24 cellular contexts compared by ENCODE assay signal in the genomic region with DNA sequence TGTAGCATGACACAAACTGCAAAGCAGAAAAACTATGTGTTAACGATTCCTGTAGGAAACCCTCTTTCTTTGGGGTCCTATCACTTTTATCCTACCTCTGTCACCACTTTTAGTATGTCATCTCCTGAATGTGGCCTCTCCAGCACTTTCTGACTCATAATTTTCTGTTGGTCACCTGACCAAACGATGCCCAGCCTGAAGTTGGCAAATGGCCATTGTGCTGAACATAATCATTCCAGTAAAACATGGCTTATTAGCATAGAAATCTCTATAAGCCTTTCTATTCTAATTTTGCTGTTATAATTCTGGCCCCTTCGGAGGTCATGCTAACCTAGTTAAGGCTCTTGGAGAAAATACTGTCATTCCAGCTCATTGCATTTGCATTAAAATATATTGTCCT.
"Had no signal": no experiment of that assay in that cellular context is flagged by ENCODE, and none has a peak within 500 bp of the region (broad histone marks: within the 10 kb centered on the region; RNA-seq: fewer than 3 reads in every experiment).

No MANE protein-coding gene starts in this region.

- ATAC-seq: gastroesophageal sphincter; left cardiac atrium; lower lobe of right lung; natural killer cell treated with Interleukin-12 subunit alpha and Interleukin-12 subunit beta and Interleukin-15 and Interleukin-18, amount 100 ng/mL, for 72 hours; pancreas; sciatic nerve; stimulated activated naive B cell treated with anti-CD40 and anti-IgM and Interleukin-4, amounts not matched to agents 10 μg/mL and 1 μg/mL and 100 μg/mL, for 72 hours; stimulated activated naive CD8-positive, alpha-beta T cell treated with anti-CD3 and anti-CD28 coated beads, Interleukin-15, amount 100 ng/mL, for 72 hours had no signal

- H3K9me3 ChIP-seq: esophagus squamous epithelium, gastroesophageal sphincter, left ventricle myocardium inferior, lower lobe of right lung, pancreas, prostate gland, testis, transverse colon had no signal

- DNase-seq: effector memory CD4-positive, alpha-beta T cell; esophagus squamous epithelium; foreskin fibroblast; glutamatergic neuron; left cardiac atrium; left ventricle myocardium inferior; lower lobe of right lung; mesenchymal stem cell; midbrain; occipital lobe; pancreas; retina; stimulated activated CD4-positive, alpha-beta T cell treated with anti-CD3 and anti-CD28 coated beads, Interleukin-2, amount 100 ng/mL, for 24 hours; stimulated activated CD4-positive, alpha-beta T cell treated with anti-CD3 and anti-CD28 coated beads, Interleukin-4, amount 100 ng/mL, for 4 hours; stimulated activated naive B cell treated with anti-CD40 and anti-IgM and Interleukin-4, amounts not matched to agents 10 μg/mL and 1 μg/mL and 100 μg/mL, for 72 hours; stimulated activated naive CD8-positive, alpha-beta T cell treated with anti-CD3 and anti-CD28 coated beads, Interleukin-15, amount 100 ng/mL, for 72 hours; testis; transverse colon had no signal

- H3K27ac ChIP-seq: esophagus squamous epithelium, gastroesophageal sphincter, left ventricle myocardium inferior, lower lobe of right lung, pancreas, prostate gland, skin epidermis, testis, transverse colon had no signal

- H3K36me3 ChIP-seq: esophagus squamous epithelium, gastroesophageal sphincter, left ventricle myocardium inferior, lower lobe of right lung, pancreas, prostate gland, transverse colon had no signal

- FAIRE-seq: keratinocyte, pancreas had no signal

- H3K4me3 ChIP-seq: esophagus squamous epithelium, gastroesophageal sphincter, left ventricle myocardium inferior, lower lobe of right lung, pancreas, prostate gland, skin epidermis, testis, transverse colon had no signal

- H3K27me3 ChIP-seq: esophagus squamous epithelium, gastroesophageal sphincter, pancreas, testis, transverse colon had no signal

- H3K4me1 ChIP-seq: esophagus squamous epithelium, gastroesophageal sphincter, lower lobe of right lung, pancreas, prostate gland, testis, transverse colon had no signal
